Comparison of ENCODE assay signal across 8 cellular contexts in the genomic region with DNA sequence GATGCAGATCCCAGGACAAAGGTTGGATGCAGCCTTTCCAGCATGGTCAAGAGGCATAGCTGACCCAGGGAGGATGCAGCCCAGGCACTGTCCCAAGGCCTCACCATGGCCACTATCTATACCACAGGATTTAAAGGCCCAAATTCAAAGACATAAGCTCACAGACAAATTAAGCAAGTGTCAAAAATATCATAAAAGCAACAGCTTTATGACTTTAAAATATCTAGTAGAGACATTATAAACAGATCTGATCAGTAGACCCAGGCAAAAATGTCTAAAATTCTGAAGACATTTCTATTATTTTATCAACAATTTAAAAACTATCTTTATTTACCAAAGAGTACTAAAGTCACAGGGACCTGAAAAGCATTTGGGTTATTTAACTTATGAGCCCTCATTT.
"Had no signal": no experiment of that assay in that cellular context is flagged by ENCODE, and none has a peak within 500 bp of the region (broad histone marks: within the 10 kb centered on the region; RNA-seq: fewer than 3 reads in every experiment).

No MANE protein-coding gene starts in this region.

- DNase-seq: GDM1, GF-D8 had no signal

- H3K4me3 ChIP-seq: GM12878 had no signal

- FAIRE-seq: G401.6, GM12878, GM12891, GM12892, GM18507, GM19239 had no signal

- ATAC-seq: GM12878 had no signal
